ENCODE assay signal across 1 cellular context in the genomic region with DNA sequence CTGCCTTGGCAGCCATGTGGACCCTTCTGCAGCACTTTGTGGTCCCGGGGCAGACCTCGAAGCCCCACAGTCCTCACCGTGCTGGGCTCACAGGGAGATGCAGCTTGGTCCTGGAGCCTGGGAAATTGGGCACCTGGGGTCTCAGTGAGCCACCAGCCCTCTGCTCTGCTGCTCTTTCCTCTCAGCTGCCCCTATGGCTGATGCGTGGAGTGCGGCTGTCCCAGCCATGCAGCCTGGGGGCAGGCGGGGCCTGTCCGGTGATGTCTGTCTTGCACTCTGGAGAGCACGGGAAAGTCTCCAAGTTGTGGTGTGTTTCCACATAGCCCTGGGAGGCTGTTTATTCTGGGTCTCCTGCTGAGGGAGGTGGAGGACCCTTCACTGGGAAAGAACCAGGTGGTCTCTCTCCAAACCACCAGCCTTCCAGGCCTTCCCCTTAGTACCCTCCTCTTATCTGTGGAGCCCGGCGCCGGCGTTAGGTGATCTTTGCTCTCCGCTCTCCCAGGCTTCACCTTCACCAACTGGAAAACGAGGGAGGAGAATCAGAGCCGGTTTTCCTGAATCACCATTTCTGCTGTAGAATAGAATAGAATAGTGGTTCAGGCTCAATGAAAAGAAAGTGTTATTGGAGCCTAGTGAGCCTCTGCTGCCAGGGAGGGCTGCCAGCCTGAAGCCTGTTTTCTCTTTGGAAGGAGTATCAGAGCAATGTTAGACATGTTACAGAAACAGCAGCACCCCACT.
TF ChIP-seq lines count a peak whose summit lies in the region.

No MANE protein-coding gene starts in this region.

TF ChIP-seq in HepG2, 621 proteins besides CTCF, POLR2A, EP300 and RAD21 (continued from another document and continues in another):
- TF ChIP-seq, protein P1, sequence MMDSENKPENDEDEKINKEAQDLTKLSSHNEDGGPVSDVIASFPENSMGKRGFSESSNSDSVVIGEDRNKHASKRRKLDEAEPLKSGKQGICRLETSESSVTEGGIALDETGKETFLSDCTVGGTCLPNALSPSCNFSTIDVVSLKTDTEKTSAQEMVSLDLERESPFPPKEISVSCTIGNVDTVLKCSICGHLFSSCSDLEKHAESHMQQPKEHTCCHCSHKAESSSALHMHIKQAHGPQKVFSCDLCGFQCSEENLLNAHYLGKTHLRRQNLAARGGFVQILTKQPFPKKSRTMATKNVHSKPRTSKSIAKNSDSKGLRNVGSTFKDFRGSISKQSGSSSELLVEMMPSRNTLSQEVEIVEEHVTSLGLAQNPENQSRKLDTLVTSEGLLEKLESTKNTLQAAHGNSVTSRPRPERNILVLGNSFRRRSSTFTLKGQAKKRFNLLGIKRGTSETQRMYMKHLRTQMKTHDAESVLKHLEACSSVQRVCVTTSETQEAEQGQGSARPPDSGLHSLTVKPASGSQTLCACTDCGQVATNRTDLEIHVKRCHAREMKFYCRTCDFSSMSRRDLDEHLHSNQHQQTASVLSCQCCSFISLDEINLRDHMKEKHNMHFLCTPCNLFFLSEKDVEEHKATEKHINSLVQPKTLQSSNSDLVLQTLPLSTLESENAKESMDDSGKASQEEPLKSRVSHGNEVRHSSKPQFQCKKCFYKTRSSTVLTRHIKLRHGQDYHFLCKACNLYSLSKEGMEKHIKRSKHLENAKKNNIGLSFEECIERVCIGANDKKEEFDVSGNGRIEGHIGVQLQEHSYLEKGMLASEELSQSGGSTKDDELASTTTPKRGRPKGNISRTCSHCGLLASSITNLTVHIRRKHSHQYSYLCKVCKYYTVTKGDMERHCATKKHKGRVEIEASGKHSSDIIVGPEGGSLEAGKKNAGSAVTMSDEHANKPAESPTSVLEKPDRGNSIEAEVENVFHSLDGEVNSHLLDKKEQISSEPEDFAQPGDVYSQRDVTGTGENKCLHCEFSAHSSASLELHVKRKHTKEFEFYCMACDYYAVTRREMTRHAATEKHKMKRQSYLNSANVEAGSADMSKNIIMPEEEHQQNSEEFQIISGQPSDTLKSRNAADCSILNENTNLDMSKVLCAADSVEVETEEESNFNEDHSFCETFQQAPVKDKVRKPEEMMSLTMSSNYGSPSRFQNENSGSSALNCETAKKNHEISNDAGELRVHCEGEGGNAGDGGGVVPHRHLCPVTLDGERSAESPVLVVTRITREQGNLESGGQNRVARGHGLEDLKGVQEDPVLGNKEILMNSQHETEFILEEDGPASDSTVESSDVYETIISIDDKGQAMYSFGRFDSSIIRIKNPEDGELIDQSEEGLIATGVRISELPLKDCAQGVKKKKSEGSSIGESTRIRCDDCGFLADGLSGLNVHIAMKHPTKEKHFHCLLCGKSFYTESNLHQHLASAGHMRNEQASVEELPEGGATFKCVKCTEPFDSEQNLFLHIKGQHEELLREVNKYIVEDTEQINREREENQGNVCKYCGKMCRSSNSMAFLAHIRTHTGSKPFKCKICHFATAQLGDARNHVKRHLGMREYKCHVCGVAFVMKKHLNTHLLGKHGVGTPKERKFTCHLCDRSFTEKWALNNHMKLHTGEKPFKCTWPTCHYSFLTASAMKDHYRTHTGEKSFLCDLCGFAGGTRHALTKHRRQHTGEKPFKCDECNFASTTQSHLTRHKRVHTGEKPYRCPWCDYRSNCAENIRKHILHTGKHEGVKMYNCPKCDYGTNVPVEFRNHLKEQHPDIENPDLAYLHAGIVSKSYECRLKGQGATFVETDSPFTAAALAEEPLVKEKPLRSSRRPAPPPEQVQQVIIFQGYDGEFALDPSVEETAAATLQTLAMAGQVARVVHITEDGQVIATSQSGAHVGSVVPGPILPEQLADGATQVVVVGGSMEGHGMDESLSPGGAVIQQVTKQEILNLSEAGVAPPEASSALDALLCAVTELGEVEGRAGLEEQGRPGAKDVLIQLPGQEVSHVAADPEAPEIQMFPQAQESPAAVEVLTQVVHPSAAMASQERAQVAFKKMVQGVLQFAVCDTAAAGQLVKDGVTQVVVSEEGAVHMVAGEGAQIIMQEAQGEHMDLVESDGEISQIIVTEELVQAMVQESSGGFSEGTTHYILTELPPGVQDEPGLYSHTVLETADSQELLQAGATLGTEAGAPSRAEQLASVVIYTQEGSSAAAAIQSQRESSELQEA (CRISPR knock-in tag; IDR thresholded peaks at IDR 0.05; ENCODE audit: not compliant biosample characterization), result no peak
- TF ChIP-seq, protein P2, sequence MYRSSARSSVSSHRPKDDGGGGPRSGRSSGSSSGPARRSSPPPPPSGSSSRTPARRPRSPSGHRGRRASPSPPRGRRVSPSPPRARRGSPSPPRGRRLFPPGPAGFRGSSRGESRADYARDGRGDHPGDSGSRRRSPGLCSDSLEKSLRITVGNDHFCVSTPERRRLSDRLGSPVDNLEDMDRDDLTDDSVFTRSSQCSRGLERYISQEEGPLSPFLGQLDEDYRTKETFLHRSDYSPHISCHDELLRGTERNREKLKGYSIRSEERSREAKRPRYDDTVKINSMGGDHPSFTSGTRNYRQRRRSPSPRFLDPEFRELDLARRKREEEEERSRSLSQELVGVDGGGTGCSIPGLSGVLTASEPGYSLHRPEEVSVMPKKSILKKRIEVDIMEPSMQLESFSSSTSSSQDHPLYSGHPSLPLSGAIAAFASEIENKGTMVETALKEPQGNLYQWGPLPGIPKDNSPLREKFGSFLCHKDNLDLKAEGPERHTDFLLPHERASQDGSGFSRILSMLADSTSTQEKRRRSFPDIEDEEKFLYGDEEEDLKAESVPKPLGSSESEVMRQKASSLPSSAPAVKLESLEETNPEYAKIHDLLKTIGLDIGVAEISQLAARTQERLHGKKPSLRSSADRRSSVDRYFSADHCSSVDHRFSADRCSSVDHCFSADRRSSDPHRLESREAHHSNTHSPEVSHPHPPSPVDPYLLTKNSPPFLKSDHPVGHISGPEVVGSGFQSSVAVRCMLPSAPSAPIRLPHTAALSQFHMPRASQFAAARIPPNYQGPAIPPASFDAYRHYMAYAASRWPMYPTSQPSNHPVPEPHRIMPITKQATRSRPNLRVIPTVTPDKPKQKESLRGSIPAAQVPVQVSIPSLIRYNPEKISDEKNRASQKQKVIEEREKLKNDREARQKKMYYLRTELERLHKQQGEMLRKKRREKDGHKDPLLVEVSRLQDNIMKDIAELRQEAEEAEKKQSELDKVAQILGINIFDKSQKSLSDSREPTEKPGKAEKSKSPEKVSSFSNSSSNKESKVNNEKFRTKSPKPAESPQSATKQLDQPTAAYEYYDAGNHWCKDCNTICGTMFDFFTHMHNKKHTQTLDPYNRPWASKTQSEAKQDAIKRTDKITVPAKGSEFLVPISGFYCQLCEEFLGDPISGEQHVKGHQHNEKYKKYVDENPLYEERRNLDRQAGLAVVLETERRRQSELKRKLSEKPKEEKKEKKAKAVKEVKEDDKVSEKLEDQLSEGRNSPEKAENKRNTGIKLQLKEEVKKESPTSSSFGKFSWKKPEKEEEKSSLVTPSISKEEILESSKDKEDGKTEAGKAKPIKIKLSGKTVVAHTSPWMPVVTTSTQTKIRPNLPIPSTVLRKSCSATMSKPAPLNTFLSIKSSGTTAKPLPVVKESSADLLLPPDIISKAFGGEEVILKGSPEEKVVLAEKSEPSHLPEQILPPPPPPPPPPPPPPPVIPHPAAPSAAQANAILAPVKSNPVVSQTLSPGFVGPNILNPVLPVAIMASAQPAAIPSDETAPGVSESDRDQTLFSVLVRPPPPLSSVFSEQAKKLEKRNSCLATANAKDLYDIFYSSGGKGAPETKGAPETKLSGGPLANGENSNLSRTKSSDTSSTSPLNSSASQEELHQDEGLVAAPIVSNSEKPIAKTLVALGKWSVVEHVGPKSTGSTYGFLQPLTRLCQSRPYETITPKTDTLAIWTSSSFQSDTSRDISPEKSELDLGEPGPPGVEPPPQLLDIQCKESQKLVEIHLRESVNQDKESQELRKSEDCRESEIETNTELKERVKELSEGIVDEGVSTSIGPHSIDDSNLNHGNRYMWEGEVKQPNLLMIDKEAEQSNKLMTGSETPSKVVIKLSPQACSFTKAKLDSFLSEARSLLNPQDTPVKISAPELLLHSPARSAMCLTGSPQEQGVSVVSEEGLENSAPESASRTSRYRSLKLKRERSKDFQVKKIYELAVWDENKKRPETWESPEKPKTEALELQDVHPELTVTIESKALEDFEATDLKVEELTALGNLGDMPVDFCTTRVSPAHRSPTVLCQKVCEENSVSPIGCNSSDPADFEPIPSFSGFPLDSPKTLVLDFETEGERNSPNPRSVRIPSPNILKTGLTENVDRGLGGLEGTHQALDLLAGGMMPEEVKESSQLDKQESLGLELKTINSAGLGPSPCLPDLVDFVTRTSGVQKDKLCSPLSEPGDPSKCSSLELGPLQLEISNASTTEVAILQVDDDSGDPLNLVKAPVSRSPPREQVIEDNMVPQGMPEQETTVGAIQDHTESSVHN (CRISPR knock-in tag; IDR thresholded peaks at IDR 0.05), result no peak
- TF ChIP-seq SRSF9 (IDR thresholded peaks at IDR 0.05; ENCODE audit: borderline replicate concordance, insufficient read depth, low read depth, low read length, poor library complexity, severe bottlenecking) (no peak), KLF11 (CRISPR knock-in tag; IDR thresholded peaks at IDR 0.05) (no peak), ZFP37 (CRISPR knock-in tag; IDR thresholded peaks at IDR 0.05; ENCODE audit: borderline replicate concordance) (no peak), GLI4 (CRISPR knock-in tag; IDR thresholded peaks at IDR 0.05; ENCODE audit: borderline replicate concordance) (no peak), MEIS1 (CRISPR knock-in tag; IDR thresholded peaks at IDR 0.05; ENCODE audit: borderline replicate concordance) (no peak), ZNF761 (CRISPR knock-in tag; conservative IDR thresholded peaks at IDR 0.05) (no peak), ZFP62 (CRISPR knock-in tag; IDR thresholded peaks at IDR 0.05) (no peak), ZSCAN22 (CRISPR knock-in tag; IDR thresholded peaks at IDR 0.05) (no peak), ZNF709 (CRISPR knock-in tag; IDR thresholded peaks at IDR 0.05) (no peak), HNF4A (CRISPR knock-in tag; IDR thresholded peaks at IDR 0.05) (peak; percentile 68), NCOA5 (CRISPR knock-in tag; IDR thresholded peaks at IDR 0.05) (no peak), RBM39 (IDR thresholded peaks at IDR 0.05; ENCODE audit: low read depth, low read length, poor library complexity, severe bottlenecking) (no peak), ZBTB7B (CRISPR knock-in tag; IDR thresholded peaks at IDR 0.05) (peak; percentile 71; the same call in 1 of the 2 replicates), ATM (IDR thresholded peaks at IDR 0.05; ENCODE audit: borderline replicate concordance) (no peak), SIN3A (IDR thresholded peaks at IDR 0.05; ENCODE audit: borderline replicate concordance, low read depth, low read length) (no peak), ZNF350 (CRISPR knock-in tag; IDR thresholded peaks at IDR 0.05; ENCODE audit: borderline replicate concordance, low read depth) (no peak), ZNF749 (CRISPR knock-in tag; IDR thresholded peaks at IDR 0.05; ENCODE audit: borderline replicate concordance) (no peak), ZNF883 (CRISPR knock-in tag; IDR thresholded peaks at IDR 0.05; ENCODE audit: not compliant biosample characterization) (no peak)
- TF ChIP-seq, protein P3, sequence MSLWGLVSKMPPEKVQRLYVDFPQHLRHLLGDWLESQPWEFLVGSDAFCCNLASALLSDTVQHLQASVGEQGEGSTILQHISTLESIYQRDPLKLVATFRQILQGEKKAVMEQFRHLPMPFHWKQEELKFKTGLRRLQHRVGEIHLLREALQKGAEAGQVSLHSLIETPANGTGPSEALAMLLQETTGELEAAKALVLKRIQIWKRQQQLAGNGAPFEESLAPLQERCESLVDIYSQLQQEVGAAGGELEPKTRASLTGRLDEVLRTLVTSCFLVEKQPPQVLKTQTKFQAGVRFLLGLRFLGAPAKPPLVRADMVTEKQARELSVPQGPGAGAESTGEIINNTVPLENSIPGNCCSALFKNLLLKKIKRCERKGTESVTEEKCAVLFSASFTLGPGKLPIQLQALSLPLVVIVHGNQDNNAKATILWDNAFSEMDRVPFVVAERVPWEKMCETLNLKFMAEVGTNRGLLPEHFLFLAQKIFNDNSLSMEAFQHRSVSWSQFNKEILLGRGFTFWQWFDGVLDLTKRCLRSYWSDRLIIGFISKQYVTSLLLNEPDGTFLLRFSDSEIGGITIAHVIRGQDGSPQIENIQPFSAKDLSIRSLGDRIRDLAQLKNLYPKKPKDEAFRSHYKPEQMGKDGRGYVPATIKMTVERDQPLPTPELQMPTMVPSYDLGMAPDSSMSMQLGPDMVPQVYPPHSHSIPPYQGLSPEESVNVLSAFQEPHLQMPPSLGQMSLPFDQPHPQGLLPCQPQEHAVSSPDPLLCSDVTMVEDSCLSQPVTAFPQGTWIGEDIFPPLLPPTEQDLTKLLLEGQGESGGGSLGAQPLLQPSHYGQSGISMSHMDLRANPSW (CRISPR knock-in tag; IDR thresholded peaks at IDR 0.05; ENCODE audit: borderline replicate concordance), result no peak
- TF ChIP-seq, protein P4, sequence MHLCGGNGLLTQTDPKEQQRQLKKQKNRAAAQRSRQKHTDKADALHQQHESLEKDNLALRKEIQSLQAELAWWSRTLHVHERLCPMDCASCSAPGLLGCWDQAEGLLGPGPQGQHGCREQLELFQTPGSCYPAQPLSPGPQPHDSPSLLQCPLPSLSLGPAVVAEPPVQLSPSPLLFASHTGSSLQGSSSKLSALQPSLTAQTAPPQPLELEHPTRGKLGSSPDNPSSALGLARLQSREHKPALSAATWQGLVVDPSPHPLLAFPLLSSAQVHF (CRISPR knock-in tag; IDR thresholded peaks at IDR 0.05), result no peak
- TF ChIP-seq, protein P5, sequence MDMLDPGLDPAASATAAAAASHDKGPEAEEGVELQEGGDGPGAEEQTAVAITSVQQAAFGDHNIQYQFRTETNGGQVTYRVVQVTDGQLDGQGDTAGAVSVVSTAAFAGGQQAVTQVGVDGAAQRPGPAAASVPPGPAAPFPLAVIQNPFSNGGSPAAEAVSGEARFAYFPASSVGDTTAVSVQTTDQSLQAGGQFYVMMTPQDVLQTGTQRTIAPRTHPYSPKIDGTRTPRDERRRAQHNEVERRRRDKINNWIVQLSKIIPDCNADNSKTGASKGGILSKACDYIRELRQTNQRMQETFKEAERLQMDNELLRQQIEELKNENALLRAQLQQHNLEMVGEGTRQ (IDR thresholded peaks at IDR 0.05; ENCODE audit: low read depth, low read length), result no peak
- TF ChIP-seq, protein P5 (CRISPR knock-in tag; IDR thresholded peaks at IDR 0.05; ENCODE audit: borderline replicate concordance), result no peak
